In the genomic region with DNA sequence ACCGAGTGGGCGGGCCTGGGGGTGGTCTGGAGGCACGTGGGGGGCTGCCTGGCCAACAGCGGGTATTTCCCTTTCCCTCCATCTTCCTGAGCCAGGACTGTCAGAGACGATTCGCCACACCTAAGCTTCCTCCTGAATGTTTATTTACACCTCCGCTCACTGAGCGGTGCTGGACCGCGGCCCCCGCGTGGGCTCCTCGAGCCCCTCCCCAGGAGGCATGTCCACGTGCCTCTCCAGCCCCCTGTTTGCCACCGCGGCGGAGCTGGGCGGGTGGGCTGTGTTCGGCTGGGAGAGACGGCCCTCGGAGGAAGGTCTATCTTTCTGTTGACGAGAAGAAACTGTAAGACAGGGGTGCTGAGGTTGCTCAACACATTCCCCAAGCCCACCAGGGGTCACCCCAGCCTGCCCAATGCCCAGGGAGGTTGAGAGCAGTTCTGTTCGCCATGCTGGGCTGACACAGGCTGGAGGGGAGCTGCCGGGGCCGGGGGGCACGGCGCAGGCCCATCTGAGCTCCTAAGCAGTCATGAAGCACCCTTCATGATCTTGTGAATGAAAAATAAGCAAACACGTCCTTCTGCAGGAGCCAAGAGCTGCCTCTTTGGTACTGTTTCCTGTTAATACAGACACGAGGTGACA, we compare ENCODE assay signal across 2 cellular contexts.
TF ChIP-seq lines count a peak whose summit lies in the region.

No MANE protein-coding gene starts in this region.

TF ChIP-seq in HEK293, 187 proteins besides CTCF, POLR2A, EP300 and RAD21 (continued from another document):
- TF ChIP-seq, protein P1, sequence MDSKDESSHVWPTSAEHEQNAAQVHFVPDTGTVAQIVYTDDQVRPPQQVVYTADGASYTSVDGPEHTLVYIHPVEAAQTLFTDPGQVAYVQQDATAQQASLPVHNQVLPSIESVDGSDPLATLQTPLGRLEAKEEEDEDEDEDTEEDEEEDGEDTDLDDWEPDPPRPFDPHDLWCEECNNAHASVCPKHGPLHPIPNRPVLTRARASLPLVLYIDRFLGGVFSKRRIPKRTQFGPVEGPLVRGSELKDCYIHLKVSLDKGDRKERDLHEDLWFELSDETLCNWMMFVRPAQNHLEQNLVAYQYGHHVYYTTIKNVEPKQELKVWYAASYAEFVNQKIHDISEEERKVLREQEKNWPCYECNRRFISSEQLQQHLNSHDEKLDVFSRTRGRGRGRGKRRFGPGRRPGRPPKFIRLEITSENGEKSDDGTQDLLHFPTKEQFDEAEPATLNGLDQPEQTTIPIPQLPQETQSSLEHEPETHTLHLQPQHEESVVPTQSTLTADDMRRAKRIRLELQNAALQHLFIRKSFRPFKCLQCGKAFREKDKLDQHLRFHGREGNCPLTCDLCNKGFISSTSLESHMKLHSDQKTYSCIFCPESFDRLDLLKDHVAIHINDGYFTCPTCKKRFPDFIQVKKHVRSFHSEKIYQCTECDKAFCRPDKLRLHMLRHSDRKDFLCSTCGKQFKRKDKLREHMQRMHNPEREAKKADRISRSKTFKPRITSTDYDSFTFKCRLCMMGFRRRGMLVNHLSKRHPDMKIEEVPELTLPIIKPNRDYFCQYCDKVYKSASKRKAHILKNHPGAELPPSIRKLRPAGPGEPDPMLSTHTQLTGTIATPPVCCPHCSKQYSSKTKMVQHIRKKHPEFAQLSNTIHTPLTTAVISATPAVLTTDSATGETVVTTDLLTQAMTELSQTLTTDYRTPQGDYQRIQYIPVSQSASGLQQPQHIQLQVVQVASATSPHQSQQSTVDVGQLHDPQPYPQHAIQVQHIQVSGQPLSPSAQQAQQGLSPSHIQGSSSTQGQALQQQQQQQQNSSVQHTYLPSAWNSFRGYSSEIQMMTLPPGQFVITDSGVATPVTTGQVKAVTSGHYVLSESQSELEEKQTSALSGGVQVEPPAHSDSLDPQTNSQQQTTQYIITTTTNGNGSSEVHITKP (tag by site-specific recombination; IDR thresholded peaks at IDR 0.05), result no peak
- no peak for TF ChIP-seq SP2 (tag by site-specific recombination; IDR thresholded peaks at IDR 0.05)
- TF ChIP-seq, protein P2, sequence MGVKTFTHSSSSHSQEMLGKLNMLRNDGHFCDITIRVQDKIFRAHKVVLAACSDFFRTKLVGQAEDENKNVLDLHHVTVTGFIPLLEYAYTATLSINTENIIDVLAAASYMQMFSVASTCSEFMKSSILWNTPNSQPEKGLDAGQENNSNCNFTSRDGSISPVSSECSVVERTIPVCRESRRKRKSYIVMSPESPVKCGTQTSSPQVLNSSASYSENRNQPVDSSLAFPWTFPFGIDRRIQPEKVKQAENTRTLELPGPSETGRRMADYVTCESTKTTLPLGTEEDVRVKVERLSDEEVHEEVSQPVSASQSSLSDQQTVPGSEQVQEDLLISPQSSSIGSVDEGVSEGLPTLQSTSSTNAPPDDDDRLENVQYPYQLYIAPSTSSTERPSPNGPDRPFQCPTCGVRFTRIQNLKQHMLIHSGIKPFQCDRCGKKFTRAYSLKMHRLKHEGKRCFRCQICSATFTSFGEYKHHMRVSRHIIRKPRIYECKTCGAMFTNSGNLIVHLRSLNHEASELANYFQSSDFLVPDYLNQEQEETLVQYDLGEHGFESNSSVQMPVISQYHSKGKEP (tag by site-specific recombination; IDR thresholded peaks at IDR 0.05), result no peak
- TF ChIP-seq ZNF623 (tag by site-specific recombination; IDR thresholded peaks at IDR 0.05), result no peak
- TF ChIP-seq, protein P3, sequence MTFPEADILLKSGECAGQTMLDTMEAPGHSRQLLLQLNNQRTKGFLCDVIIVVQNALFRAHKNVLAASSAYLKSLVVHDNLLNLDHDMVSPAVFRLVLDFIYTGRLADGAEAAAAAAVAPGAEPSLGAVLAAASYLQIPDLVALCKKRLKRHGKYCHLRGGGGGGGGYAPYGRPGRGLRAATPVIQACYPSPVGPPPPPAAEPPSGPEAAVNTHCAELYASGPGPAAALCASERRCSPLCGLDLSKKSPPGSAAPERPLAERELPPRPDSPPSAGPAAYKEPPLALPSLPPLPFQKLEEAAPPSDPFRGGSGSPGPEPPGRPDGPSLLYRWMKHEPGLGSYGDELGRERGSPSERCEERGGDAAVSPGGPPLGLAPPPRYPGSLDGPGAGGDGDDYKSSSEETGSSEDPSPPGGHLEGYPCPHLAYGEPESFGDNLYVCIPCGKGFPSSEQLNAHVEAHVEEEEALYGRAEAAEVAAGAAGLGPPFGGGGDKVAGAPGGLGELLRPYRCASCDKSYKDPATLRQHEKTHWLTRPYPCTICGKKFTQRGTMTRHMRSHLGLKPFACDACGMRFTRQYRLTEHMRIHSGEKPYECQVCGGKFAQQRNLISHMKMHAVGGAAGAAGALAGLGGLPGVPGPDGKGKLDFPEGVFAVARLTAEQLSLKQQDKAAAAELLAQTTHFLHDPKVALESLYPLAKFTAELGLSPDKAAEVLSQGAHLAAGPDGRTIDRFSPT (tag by site-specific recombination; IDR thresholded peaks at IDR 0.05), result no peak
- no peak for TF ChIP-seq SCRT2 (tag by site-specific recombination; IDR thresholded peaks at IDR 0.05)
- 0 out of 2 replicates have a peak, but pooled peaks have one; percentile 36 for TF ChIP-seq ZFHX2 (tag by site-specific recombination; conservative IDR thresholded peaks at IDR 0.05)
- no peak for TF ChIP-seq KLF1 (tag by site-specific recombination; IDR thresholded peaks at IDR 0.05)
- no peak for TF ChIP-seq ZNF626 (tag by site-specific recombination; IDR thresholded peaks at IDR 0.05)
- TF ChIP-seq ZNF558 (tag by site-specific recombination; IDR thresholded peaks at IDR 0.05), result no peak
- TF ChIP-seq ZNF664 (tag by site-specific recombination; IDR thresholded peaks at IDR 0.05), result no peak
- 0 out of 2 replicates have a peak, but pooled peaks have one; percentile 56 for TF ChIP-seq GLIS2 (tag by site-specific recombination; IDR thresholded peaks at IDR 0.05)
- TF ChIP-seq ZNF596 (tag by site-specific recombination; IDR thresholded peaks at IDR 0.05), result no peak
- TF ChIP-seq, protein P4, sequence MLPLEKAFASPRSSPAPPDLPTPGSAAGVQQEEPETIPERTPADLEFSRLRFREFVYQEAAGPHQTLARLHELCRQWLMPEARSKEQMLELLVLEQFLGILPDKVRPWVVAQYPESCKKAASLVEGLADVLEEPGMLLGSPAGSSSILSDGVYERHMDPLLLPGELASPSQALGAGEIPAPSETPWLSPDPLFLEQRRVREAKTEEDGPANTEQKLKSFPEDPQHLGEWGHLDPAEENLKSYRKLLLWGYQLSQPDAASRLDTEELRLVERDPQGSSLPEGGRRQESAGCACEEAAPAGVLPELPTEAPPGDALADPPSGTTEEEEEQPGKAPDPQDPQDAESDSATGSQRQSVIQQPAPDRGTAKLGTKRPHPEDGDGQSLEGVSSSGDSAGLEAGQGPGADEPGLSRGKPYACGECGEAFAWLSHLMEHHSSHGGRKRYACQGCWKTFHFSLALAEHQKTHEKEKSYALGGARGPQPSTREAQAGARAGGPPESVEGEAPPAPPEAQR (tag by site-specific recombination; IDR thresholded peaks at IDR 0.05), result no peak
- TF ChIP-seq, protein P5, sequence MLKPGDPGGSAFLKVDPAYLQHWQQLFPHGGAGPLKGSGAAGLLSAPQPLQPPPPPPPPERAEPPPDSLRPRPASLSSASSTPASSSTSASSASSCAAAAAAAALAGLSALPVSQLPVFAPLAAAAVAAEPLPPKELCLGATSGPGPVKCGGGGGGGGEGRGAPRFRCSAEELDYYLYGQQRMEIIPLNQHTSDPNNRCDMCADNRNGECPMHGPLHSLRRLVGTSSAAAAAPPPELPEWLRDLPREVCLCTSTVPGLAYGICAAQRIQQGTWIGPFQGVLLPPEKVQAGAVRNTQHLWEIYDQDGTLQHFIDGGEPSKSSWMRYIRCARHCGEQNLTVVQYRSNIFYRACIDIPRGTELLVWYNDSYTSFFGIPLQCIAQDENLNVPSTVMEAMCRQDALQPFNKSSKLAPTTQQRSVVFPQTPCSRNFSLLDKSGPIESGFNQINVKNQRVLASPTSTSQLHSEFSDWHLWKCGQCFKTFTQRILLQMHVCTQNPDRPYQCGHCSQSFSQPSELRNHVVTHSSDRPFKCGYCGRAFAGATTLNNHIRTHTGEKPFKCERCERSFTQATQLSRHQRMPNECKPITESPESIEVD (tag by site-specific recombination; IDR thresholded peaks at IDR 0.05), result no peak

TF ChIP-seq in WTC11, 78 proteins besides CTCF, POLR2A, EP300 and RAD21 (continued from another document):
- TF ChIP-seq, protein P6, sequence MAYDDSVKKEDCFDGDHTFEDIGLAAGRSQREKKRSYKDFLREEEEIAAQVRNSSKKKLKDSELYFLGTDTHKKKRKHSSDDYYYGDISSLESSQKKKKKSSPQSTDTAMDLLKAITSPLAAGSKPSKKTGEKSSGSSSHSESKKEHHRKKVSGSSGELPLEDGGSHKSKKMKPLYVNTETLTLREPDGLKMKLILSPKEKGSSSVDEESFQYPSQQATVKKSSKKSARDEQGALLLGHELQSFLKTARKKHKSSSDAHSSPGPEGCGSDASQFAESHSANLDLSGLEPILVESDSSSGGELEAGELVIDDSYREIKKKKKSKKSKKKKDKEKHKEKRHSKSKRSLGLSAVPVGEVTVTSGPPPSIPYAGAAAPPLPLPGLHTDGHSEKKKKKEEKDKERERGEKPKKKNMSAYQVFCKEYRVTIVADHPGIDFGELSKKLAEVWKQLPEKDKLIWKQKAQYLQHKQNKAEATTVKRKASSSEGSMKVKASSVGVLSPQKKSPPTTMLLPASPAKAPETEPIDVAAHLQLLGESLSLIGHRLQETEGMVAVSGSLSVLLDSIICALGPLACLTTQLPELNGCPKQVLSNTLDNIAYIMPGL (CRISPR knock-in tag; IDR thresholded peaks at IDR 0.05), result no peak
- TF ChIP-seq TCF7 (CRISPR knock-in tag; IDR thresholded peaks at IDR 0.05; ENCODE audit: low read depth), result no peak
- TF ChIP-seq TP53 (CRISPR knock-in tag; IDR thresholded peaks at IDR 0.05), result no peak
- TF ChIP-seq, protein P7, sequence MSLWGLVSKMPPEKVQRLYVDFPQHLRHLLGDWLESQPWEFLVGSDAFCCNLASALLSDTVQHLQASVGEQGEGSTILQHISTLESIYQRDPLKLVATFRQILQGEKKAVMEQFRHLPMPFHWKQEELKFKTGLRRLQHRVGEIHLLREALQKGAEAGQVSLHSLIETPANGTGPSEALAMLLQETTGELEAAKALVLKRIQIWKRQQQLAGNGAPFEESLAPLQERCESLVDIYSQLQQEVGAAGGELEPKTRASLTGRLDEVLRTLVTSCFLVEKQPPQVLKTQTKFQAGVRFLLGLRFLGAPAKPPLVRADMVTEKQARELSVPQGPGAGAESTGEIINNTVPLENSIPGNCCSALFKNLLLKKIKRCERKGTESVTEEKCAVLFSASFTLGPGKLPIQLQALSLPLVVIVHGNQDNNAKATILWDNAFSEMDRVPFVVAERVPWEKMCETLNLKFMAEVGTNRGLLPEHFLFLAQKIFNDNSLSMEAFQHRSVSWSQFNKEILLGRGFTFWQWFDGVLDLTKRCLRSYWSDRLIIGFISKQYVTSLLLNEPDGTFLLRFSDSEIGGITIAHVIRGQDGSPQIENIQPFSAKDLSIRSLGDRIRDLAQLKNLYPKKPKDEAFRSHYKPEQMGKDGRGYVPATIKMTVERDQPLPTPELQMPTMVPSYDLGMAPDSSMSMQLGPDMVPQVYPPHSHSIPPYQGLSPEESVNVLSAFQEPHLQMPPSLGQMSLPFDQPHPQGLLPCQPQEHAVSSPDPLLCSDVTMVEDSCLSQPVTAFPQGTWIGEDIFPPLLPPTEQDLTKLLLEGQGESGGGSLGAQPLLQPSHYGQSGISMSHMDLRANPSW (CRISPR knock-in tag; conservative IDR thresholded peaks at IDR 0.05; ENCODE audit: low read depth), result no peak
- TF ChIP-seq, protein P8, sequence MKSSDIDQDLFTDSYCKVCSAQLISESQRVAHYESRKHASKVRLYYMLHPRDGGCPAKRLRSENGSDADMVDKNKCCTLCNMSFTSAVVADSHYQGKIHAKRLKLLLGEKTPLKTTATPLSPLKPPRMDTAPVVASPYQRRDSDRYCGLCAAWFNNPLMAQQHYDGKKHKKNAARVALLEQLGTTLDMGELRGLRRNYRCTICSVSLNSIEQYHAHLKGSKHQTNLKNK (CRISPR knock-in tag; IDR thresholded peaks at IDR 0.05), result no peak
- TF ChIP-seq, protein P9, sequence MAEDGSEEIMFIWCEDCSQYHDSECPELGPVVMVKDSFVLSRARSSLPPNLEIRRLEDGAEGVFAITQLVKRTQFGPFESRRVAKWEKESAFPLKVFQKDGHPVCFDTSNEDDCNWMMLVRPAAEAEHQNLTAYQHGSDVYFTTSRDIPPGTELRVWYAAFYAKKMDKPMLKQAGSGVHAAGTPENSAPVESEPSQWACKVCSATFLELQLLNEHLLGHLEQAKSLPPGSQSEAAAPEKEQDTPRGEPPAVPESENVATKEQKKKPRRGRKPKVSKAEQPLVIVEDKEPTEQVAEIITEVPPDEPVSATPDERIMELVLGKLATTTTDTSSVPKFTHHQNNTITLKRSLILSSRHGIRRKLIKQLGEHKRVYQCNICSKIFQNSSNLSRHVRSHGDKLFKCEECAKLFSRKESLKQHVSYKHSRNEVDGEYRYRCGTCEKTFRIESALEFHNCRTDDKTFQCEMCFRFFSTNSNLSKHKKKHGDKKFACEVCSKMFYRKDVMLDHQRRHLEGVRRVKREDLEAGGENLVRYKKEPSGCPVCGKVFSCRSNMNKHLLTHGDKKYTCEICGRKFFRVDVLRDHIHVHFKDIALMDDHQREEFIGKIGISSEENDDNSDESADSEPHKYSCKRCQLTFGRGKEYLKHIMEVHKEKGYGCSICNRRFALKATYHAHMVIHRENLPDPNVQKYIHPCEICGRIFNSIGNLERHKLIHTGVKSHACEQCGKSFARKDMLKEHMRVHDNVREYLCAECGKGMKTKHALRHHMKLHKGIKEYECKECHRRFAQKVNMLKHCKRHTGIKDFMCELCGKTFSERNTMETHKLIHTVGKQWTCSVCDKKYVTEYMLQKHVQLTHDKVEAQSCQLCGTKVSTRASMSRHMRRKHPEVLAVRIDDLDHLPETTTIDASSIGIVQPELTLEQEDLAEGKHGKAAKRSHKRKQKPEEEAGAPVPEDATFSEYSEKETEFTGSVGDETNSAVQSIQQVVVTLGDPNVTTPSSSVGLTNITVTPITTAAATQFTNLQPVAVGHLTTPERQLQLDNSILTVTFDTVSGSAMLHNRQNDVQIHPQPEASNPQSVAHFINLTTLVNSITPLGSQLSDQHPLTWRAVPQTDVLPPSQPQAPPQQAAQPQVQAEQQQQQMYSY (CRISPR knock-in tag; IDR thresholded peaks at IDR 0.05), result no peak
- TF ChIP-seq, protein P10, sequence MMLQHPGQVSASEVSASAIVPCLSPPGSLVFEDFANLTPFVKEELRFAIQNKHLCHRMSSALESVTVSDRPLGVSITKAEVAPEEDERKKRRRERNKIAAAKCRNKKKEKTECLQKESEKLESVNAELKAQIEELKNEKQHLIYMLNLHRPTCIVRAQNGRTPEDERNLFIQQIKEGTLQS (CRISPR knock-in tag; conservative IDR thresholded peaks at IDR 0.05), result no peak
- TF ChIP-seq NR3C1 (CRISPR knock-in tag; conservative IDR thresholded peaks at IDR 0.05; ENCODE audit: low read depth), result no peak
- no peak for TF ChIP-seq EMX1 (CRISPR knock-in tag; IDR thresholded peaks at IDR 0.05)
- no peak for TF ChIP-seq CBFB (CRISPR knock-in tag; IDR thresholded peaks at IDR 0.05; ENCODE audit: low read depth)
